Comparison of ENCODE assay signal across 11 cellular contexts in the genomic region with DNA sequence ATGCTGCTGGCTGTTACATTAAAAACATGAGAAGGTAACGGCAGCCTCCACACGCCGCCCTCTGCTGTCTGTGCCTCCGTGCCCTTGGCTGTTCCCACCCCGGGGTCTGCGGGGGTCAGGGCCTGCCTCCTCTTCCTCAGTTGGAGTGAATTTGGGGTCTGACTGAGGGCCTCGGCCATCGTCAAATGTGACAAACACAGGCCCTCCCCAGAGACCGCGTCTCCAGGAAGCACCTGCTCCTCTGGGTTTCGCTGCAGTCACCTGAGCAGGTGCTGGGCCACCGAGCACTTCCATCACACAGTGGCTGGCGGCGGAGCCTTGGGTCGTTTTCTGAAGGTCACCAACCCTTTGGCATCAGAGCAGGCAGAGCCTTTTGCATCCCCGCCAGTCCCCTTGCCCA.
DNase-seq lines count a peak whose midpoint lies in the region; ATAC-seq, FAIRE-seq and TF ChIP-seq lines count a peak whose summit lies in the region.
"Had no signal": no experiment of that assay in that cellular context is flagged by ENCODE, and none has a peak within 500 bp of the region (broad histone marks: within the 10 kb centered on the region; RNA-seq: fewer than 3 reads in every experiment).

No MANE protein-coding gene starts in this region.

- no peak for FAIRE-seq in GM12892 (lab: Jason Lieb, UNC)

- H3K9me2 ChIP-seq in hepatocyte (replicated peaks; ENCODE audit: insufficient read depth): no peaks in the 10 kb centered on the region

- no peaks in the 10 kb centered on the region for H3K79me2 ChIP-seq in hepatocyte

- no peak overlapping the region for H3K4me3 ChIP-seq in hepatocyte

- no peaks in the 10 kb centered on the region for H3K36me3 ChIP-seq in hepatocyte (replicated peaks; ENCODE audit: insufficient read depth, low read depth)

- DNase-seq in GM12892 (ENCODE audit: insufficient read length) (peak; percentile 54), hepatocyte (ENCODE audit: low spot score) (no peak), SHP77 (lab: John Stamatoyannopoulos, UW) (no peak), NCI-H2107 treated with DMSO at 0.1 percent for 48 hours (lab: John Stamatoyannopoulos, UW; ENCODE audit: unreplicated experiment) (no peak)
- no peak for DNase-seq in effector memory CD8-positive, alpha-beta T cell
- DNase-seq: activated CD4-positive, alpha-beta T cell treated with anti-CD3 and anti-CD28 coated beads, Interleukin-2, amount 50 U/mL, for 48 hours; activated naive CD4-positive, alpha-beta T cell treated with anti-CD3 and anti-CD28 coated beads, Interleukin-2, amount 50 U/mL, for 16 hours; kidney glomerular epithelial cell had no signal

- H3K4me1 ChIP-seq in hepatocyte (ENCODE audit: insufficient read depth): no peaks in the 10 kb centered on the region

- peak overlapping the region in 1 of 2 donors; percentile 72 for H3K27ac Mint-ChIP-seq in effector memory CD8-positive, alpha-beta T cell

- no peak overlapping the region for H3K4me2 ChIP-seq in hepatocyte

- H3K4me3 Mint-ChIP-seq in effector memory CD8-positive, alpha-beta T cell: no peak overlapping the region

- H3K9me3 Mint-ChIP-seq in effector memory CD8-positive, alpha-beta T cell: no peaks in the 10 kb centered on the region

- H3K27ac ChIP-seq in hepatocyte: no peak overlapping the region

- no peaks in the 10 kb centered on the region for H3K9me3 ChIP-seq in hepatocyte (ENCODE audit: low read depth)

- WGBS in hepatocyte (ENCODE audit: low lambda C conversion rate, missing lambda C conversion rate): 96% methylated on average over 16 of the region's 16 CpGs

- H3K27me3 ChIP-seq in hepatocyte: no peaks in the 10 kb centered on the region

- peaks cover 21% of the 10 kb centered on the region for H3K36me3 Mint-ChIP-seq in effector memory CD8-positive, alpha-beta T cell (ENCODE audit: insufficient read depth)

- no peak for TF ChIP-seq POLR2A in GM12892 (IDR thresholded peaks at IDR 0.05; ENCODE audit: low read depth, low read length)

- H2AFZ ChIP-seq in hepatocyte: no peak overlapping the region

- TF ChIP-seq CTCF in hepatocyte (IDR thresholded peaks at IDR 0.05; ENCODE audit: poor library complexity): no peak

- no peaks in the 10 kb centered on the region for H4K20me1 ChIP-seq in hepatocyte (ENCODE audit: insufficient read depth, poor library complexity, severe bottlenecking)

- H3K27me3 Mint-ChIP-seq in effector memory CD8-positive, alpha-beta T cell: no peaks in the 10 kb centered on the region

- H3K4me1 Mint-ChIP-seq in effector memory CD8-positive, alpha-beta T cell (ENCODE audit: low read depth in 2 of 2): no peaks in the 10 kb centered on the region

- ATAC-seq in GM21381 (IDR thresholded peaks at IDR 0.05; ENCODE audit: unreplicated experiment) (peak; percentile 50), HG03342 (IDR thresholded peaks at IDR 0.05; ENCODE audit: unreplicated experiment) (peak; percentile 42), GM19328 (IDR thresholded peaks at IDR 0.05; ENCODE audit: unreplicated experiment) (no peak)
- peak; percentile 40 for ATAC-seq in effector memory CD8-positive, alpha-beta T cell (replicated peaks)
